8 cellular contexts compared by ENCODE assay signal in genomic region chr14:95463173-95463901, GRCh38. TPM values are rescaled to one million over a fixed set of nuclear protein-coding genes. Genes with fewer than 3 reads are reported as not detected.
DNase-seq lines count a peak whose midpoint lies in the region; ATAC-seq, FAIRE-seq and TF ChIP-seq lines count a peak whose summit lies in the region.

No MANE protein-coding gene starts in this region.

- H3K9me3 Mint-ChIP-seq in HFFc6: no peaks in the 10 kb centered on the region

- H3K36me3 ChIP-seq in ascending aorta: peaks cover 7 to 30% of the 10 kb centered on the region in 2 donors
- no peaks in the 10 kb centered on the region for H3K36me3 ChIP-seq in H7 (replicated peaks; ENCODE audit: control insufficient read depth, insufficient read depth, low read length)

- no peak overlapping the region for H3K4me3 ChIP-seq in ascending aorta
- H3K4me3 ChIP-seq in H7 (ENCODE audit: insufficient read depth, low read depth, low read length): no peak overlapping the region

- no peak overlapping the region for H3K27ac Mint-ChIP-seq in HFFc6

- intact Hi-C loops in ascending aorta (cut with DNase I): no loop called here

- no peak for TF ChIP-seq POLR2A in GM12891 (IDR thresholded peaks at IDR 0.05; ENCODE audit: low read depth, low read length)

- H3K27ac ChIP-seq in ascending aorta: peak overlapping the region; percentile 3 to 30

- ATAC-seq in GM21529 (IDR thresholded peaks at IDR 0.05; ENCODE audit: unreplicated experiment): no peak

- H3K4me1 ChIP-seq in ascending aorta: peaks cover 0 to 22% of the 10 kb centered on the region in 2 donors

- FAIRE-seq in GM12891 (lab: Jason Lieb, UNC): no peak

- peaks cover 7% of the 10 kb centered on the region; the same call in 1 of the 2 replicates for H3K27me3 Mint-ChIP-seq in HFFc6 (ENCODE audit: insufficient read depth)

- H3K36me3 Mint-ChIP-seq in HFFc6 (ENCODE audit: low read depth): peaks cover 19% of the 10 kb centered on the region

- H3K27me3 ChIP-seq in ascending aorta: no peaks in the 10 kb centered on the region
- H3K27me3 ChIP-seq in H7 (ENCODE audit: control insufficient read depth, insufficient read depth, low read length): peaks cover 2% of the 10 kb centered on the region; the same call in 1 of the 2 replicates

- no peaks in the 10 kb centered on the region for H3K9me3 ChIP-seq in ascending aorta

- H3K4me3 Mint-ChIP-seq in HFFc6: no peak overlapping the region

- H3K4me1 Mint-ChIP-seq in HFFc6 (ENCODE audit: low read depth): peaks cover 23% of the 10 kb centered on the region

- DNase-seq in NCI-H1092 (lab: John Stamatoyannopoulos, UW) (peak; percentile 86), SHP77 (lab: John Stamatoyannopoulos, UW) (peak; percentile 67 to 79), ascending aorta (ENCODE audit: low spot score in 2 of 2) (no peak), HFFc6 (no peak), H7 (no peak), GM12891 (ENCODE audit: insufficient read length, low spot score) (no peak)
- peak; percentile 14 for DNase-seq in stimulated activated CD4-positive, alpha-beta T cell treated with anti-CD3 and anti-CD28 coated beads, Interleukin-15, amount 100 ng/mL, for 24 hours

- no peak for TF ChIP-seq CTCF in ascending aorta (IDR thresholded peaks at IDR 0.05)
- TF ChIP-seq CTCF in HFFc6 (IDR thresholded peaks at IDR 0.05): no peak

TF ChIP-seq in GM12891, 5 proteins besides CTCF, POLR2A, EP300 and RAD21:
- TF ChIP-seq POLR2AphosphoS5 (IDR thresholded peaks at IDR 0.05; ENCODE audit: low read depth, low read length): no peak
- no peak for TF ChIP-seq TAF1 (IDR thresholded peaks at IDR 0.05; ENCODE audit: low read depth, low read length)
- no peak for TF ChIP-seq SPI1 (IDR thresholded peaks at IDR 0.05; ENCODE audit: low read depth, low read length)
- TF ChIP-seq POU2F2 (IDR thresholded peaks at IDR 0.05; ENCODE audit: low read depth, low read length): no peak
- TF ChIP-seq PAX5 (IDR thresholded peaks at IDR 0.05; ENCODE audit: insufficient read depth, low read length, severe bottlenecking): no peak

RNA-seq across cellular contexts. Expression of gene SYNE3, which starts 53.1 kb away (rescaled TPM):
- 84.1 TPM for total RNA-seq in ascending aorta
- total RNA-seq in HFFc6 (2021; fragmentation: NEBNext Ultra II Directional; extraction: Animal tissue kit (Norgen Biotek cat#: 25700)): 10 to 100 TPM; 14.8 to 20.4 (median 16.3) TPM
- total RNA-seq in H7 (2014; rRNA removed; shearing (Covaris generic)): 0.31 and 0.63 TPM in 2 replicates
- 2.6 TPM for polyA plus RNA-seq in GM12891 (2012; ENCODE audit: low read depth, missing spikeins)

Comparison
In these comparisons a context has a peak if more than half of its experiments do, and no peak if none do; other contexts are left out.
1. DNase-seq: peak in NCI-H1092 (single experiment), SHP77 (2 of 2) and stimulated activated CD4-positive, alpha-beta T cell treated with anti-CD3 and anti-CD28 coated beads, Interleukin-15, amount 100 ng/mL, for 24 hours (single experiment); none in ascending aorta (0 of 2), HFFc6 (single experiment), H7 (single experiment) and GM12891 (single experiment).